In genomic region chr6:144474290-144474689, GRCh38 we compare ENCODE assay signal across 15 cellular contexts.
DNase-seq lines count a peak whose midpoint lies in the region; ATAC-seq, FAIRE-seq and TF ChIP-seq lines count a peak whose summit lies in the region.
"Had no signal": no experiment of that assay in that cellular context is flagged by ENCODE, and none has a peak within 500 bp of the region (broad histone marks: within the 10 kb centered on the region; RNA-seq: fewer than 3 reads in every experiment).

No MANE protein-coding gene starts in this region.

- no peaks in the 10 kb centered on the region for H3K9me3 Mint-ChIP-seq in natural killer cell
- no peaks in the 10 kb centered on the region for H3K9me3 Mint-ChIP-seq in natural killer cell treated with Interleukin-12 subunit alpha and Interleukin-12 subunit beta and Interleukin-15 and Interleukin-18, amount 100 ng/mL, for 72 hours
- no peaks in the 10 kb centered on the region for H3K9me3 Mint-ChIP-seq in central memory CD8-positive, alpha-beta T cell
- H3K9me3 Mint-ChIP-seq in stimulated activated effector memory CD8-positive, alpha-beta T cell treated with anti-CD3 and anti-CD28 coated beads, Interleukin-12 subunit alpha, Interleukin-12 subunit beta, amount 100 ng/mL, for 72 hours = no peaks in the 10 kb centered on the region
- H3K9me3 Mint-ChIP-seq: CD4-positive, alpha-beta T cell had no signal

- H3K4me3 ChIP-seq in pancreas = no peak overlapping the region
- H3K4me3 ChIP-seq: GM23338 had no signal

- no peak for ATAC-seq in natural killer cell
- ATAC-seq in natural killer cell treated with Interleukin-12 subunit alpha and Interleukin-12 subunit beta and Interleukin-15 and Interleukin-18, amount 100 ng/mL, for 72 hours = no peak
- no peak for ATAC-seq in central memory CD8-positive, alpha-beta T cell (replicated peaks; ENCODE audit: extremely low read depth, poor library complexity, severe bottlenecking)
- no peak for ATAC-seq in stimulated activated effector memory CD8-positive, alpha-beta T cell treated with anti-CD3 and anti-CD28 coated beads, Interleukin-12 subunit alpha, Interleukin-12 subunit beta, amount 100 ng/mL, for 72 hours
- no peak for ATAC-seq in pancreas
- ATAC-seq: GM23338 had no signal

- H3K36me3 Mint-ChIP-seq in natural killer cell = peaks cover 43% of the 10 kb centered on the region
- peaks cover 29% of the 10 kb centered on the region for H3K36me3 Mint-ChIP-seq in natural killer cell treated with Interleukin-12 subunit alpha and Interleukin-12 subunit beta and Interleukin-15 and Interleukin-18, amount 100 ng/mL, for 72 hours
- H3K36me3 Mint-ChIP-seq in central memory CD8-positive, alpha-beta T cell (ENCODE audit: insufficient read depth) = peaks cover 50% of the 10 kb centered on the region
- H3K36me3 Mint-ChIP-seq in stimulated activated effector memory CD8-positive, alpha-beta T cell treated with anti-CD3 and anti-CD28 coated beads, Interleukin-12 subunit alpha, Interleukin-12 subunit beta, amount 100 ng/mL, for 72 hours = peaks cover 55% of the 10 kb centered on the region

- intact Hi-C loops in natural killer cell (cut with micrococcal nuclease) (no loop called here), pancreas (cut with DNase I) (loop anchor here in 2 of 3 donors (10.0 kb wide), 2 partner anchors 189 to 369 kb away; partner anchors contain the start of gene UTRN (in 1 of the 2))

- peaks cover 0 to 21% (median 14%) of the 10 kb centered on the region in 3 donors for H3K36me3 ChIP-seq in pancreas

- H3K9me3 ChIP-seq in pancreas = no peaks in the 10 kb centered on the region

- TF ChIP-seq CTCF in natural killer cell (IDR thresholded peaks at IDR 0.05) = no peak
- TF ChIP-seq CTCF in pancreas (IDR thresholded peaks at IDR 0.05) = no peak

- DNase-seq in natural killer cell = no peak
- DNase-seq in natural killer cell treated with Interleukin-12 subunit alpha and Interleukin-12 subunit beta and Interleukin-15 and Interleukin-18, amount 100 ng/mL, for 72 hours (ENCODE audit: low spot score) = no peak
- DNase-seq in central memory CD8-positive, alpha-beta T cell (ENCODE audit: low spot score in 2 of 2) = no peak
- no peak for DNase-seq in stimulated activated effector memory CD8-positive, alpha-beta T cell treated with anti-CD3 and anti-CD28 coated beads, Interleukin-12 subunit alpha, Interleukin-12 subunit beta, amount 100 ng/mL, for 72 hours (ENCODE audit: low spot score in 2 of 2)
- no peak for DNase-seq in NCI-H1417 (lab: John Stamatoyannopoulos, UW)
- DNase-seq in LoVo (ENCODE audit: low spot score) = no peak
- DNase-seq in pancreas = no peak
- DNase-seq: ACHN; C1 segment of cervical spinal cord; CD4-positive, alpha-beta T cell; DMS79; GDM1; H7 had no signal

- no peaks in the 10 kb centered on the region for H3K4me1 ChIP-seq in pancreas

- H3K4me3 Mint-ChIP-seq in natural killer cell = no peak overlapping the region
- H3K4me3 Mint-ChIP-seq in natural killer cell treated with Interleukin-12 subunit alpha and Interleukin-12 subunit beta and Interleukin-15 and Interleukin-18, amount 100 ng/mL, for 72 hours = no peak overlapping the region
- no peak overlapping the region for H3K4me3 Mint-ChIP-seq in central memory CD8-positive, alpha-beta T cell
- H3K4me3 Mint-ChIP-seq in stimulated activated effector memory CD8-positive, alpha-beta T cell treated with anti-CD3 and anti-CD28 coated beads, Interleukin-12 subunit alpha, Interleukin-12 subunit beta, amount 100 ng/mL, for 72 hours = no peak overlapping the region
- H3K4me3 Mint-ChIP-seq: CD4-positive, alpha-beta T cell; GM23338 had no signal

- 89 to 97% methylated on average over 1 of the region's 1 CpG for WGBS in pancreas, 2 donors

- FAIRE-seq in pancreas (lab: Jason Lieb, UNC) = no peak
- FAIRE-seq: GM12892 had no signal

- H3K27ac ChIP-seq in pancreas = no peak overlapping the region

- H3K27me3 ChIP-seq in pancreas = no peaks in the 10 kb centered on the region

- H3K4me1 Mint-ChIP-seq in natural killer cell = peaks cover 32 to 37% of the 10 kb centered on the region in 2 donors
- peaks cover 19 to 26% of the 10 kb centered on the region in 2 donors for H3K4me1 Mint-ChIP-seq in natural killer cell treated with Interleukin-12 subunit alpha and Interleukin-12 subunit beta and Interleukin-15 and Interleukin-18, amount 100 ng/mL, for 72 hours (ENCODE audit: low read depth in 2 of 2)
- H3K4me1 Mint-ChIP-seq in central memory CD8-positive, alpha-beta T cell = peaks cover 23% of the 10 kb centered on the region
- peaks cover 20% of the 10 kb centered on the region for H3K4me1 Mint-ChIP-seq in stimulated activated effector memory CD8-positive, alpha-beta T cell treated with anti-CD3 and anti-CD28 coated beads, Interleukin-12 subunit alpha, Interleukin-12 subunit beta, amount 100 ng/mL, for 72 hours
- H3K4me1 Mint-ChIP-seq: GM23338 had no signal

- H3K27ac Mint-ChIP-seq in natural killer cell = peak overlapping the region; percentile 24 to 44
- H3K27ac Mint-ChIP-seq in natural killer cell treated with Interleukin-12 subunit alpha and Interleukin-12 subunit beta and Interleukin-15 and Interleukin-18, amount 100 ng/mL, for 72 hours = peak overlapping the region in 1 of 2 donors; percentile 65
- peak overlapping the region; percentile 73 for H3K27ac Mint-ChIP-seq in central memory CD8-positive, alpha-beta T cell (ENCODE audit: low read depth)
- peak overlapping the region; percentile 32 for H3K27ac Mint-ChIP-seq in stimulated activated effector memory CD8-positive, alpha-beta T cell treated with anti-CD3 and anti-CD28 coated beads, Interleukin-12 subunit alpha, Interleukin-12 subunit beta, amount 100 ng/mL, for 72 hours
- H3K27ac Mint-ChIP-seq: GM23338 had no signal

- H3K27me3 Mint-ChIP-seq in natural killer cell (ENCODE audit: low read depth in 2 of 2) = no peaks in the 10 kb centered on the region
- H3K27me3 Mint-ChIP-seq in natural killer cell treated with Interleukin-12 subunit alpha and Interleukin-12 subunit beta and Interleukin-15 and Interleukin-18, amount 100 ng/mL, for 72 hours = no peaks in the 10 kb centered on the region
- H3K27me3 Mint-ChIP-seq in central memory CD8-positive, alpha-beta T cell = no peaks in the 10 kb centered on the region
- H3K27me3 Mint-ChIP-seq: CD4-positive, alpha-beta T cell had no signal
